Comparison of ENCODE assay signal across 21 cellular contexts in genomic region chr20:56445130-56445529, GRCh38. TPM values are rescaled to one million over a fixed set of nuclear protein-coding genes. Genes with fewer than 3 reads are reported as not detected.
DNase-seq lines count a peak whose midpoint lies in the region; ATAC-seq, FAIRE-seq and TF ChIP-seq lines count a peak whose summit lies in the region.
"Had no signal": no experiment of that assay in that cellular context is flagged by ENCODE, and none has a peak within 500 bp of the region (broad histone marks: within the 10 kb centered on the region; RNA-seq: fewer than 3 reads in every experiment).

No MANE protein-coding gene starts in this region.

- no peak overlapping the region for H3K27ac ChIP-seq in K562 (ENCODE audit: extremely low read depth, low read depth, low read length)
- no peak overlapping the region for H3K27ac ChIP-seq in neural progenitor cell
- H3K27ac ChIP-seq in prostate gland: no peak overlapping the region
- H3K27ac ChIP-seq: GM23248, HL-60 had no signal

- no peak for FAIRE-seq in K562 (lab: Jason Lieb, UNC)
- FAIRE-seq: A204.1 had no signal

- H3K36me3 Mint-ChIP-seq in HFFc6 (ENCODE audit: low read depth) (no peaks in the 10 kb centered on the region), neural progenitor cell (no peaks in the 10 kb centered on the region)

- DNase-seq in activated CD8-positive, alpha-beta memory T cell treated with anti-CD3 and anti-CD28 coated beads, Interleukin-2, amount 50 U/mL, for 48 hours: peak; percentile 39
- no peak for DNase-seq in activated CD8-positive, alpha-beta memory T cell treated with anti-CD3 and anti-CD28 coated beads, Interleukin-2, amount 50 U/mL, for 4 hours
- DNase-seq in HFFc6 (no peak), K562 (ENCODE audit: extremely low read depth in 1 of 4, low spot score in 3 of 4) (no peak), neural progenitor cell (ENCODE audit: low spot score) (no peak), prostate gland (ENCODE audit: low spot score) (no peak), COR-L47 (lab: John Stamatoyannopoulos, UW) (no peak)
- DNase-seq: BE2C; CD4-positive, CD25-positive, alpha-beta regulatory T cell; GF-D8; GM23248; KBM-7; NCI-H1105 treated with DMSO at 0.1 percent for 48 hours; NCI-H1694; NCI-H2081 treated with DMSO at 0.1 percent for 48 hours; NCI-H446 treated with DMSO at 0.1 percent for 48 hours; NK-92 treated with Interleukin-12 subunit alpha and Interleukin-12 subunit beta, amount 100 ng/mL, for 24 hours; SHP77 treated with DMSO at 0.1 percent for 48 hours had no signal

- 94% methylated on average over 3 of the region's 3 CpGs for whole genome bisulfite sequencing in K562 (ENCODE audit: insufficient coverage, low coverage, missing lambda C conversion rate)
- 90% methylated on average over 3 of the region's 3 CpGs for WGBS in prostate gland

- H3K4me1 ChIP-seq in K562 (replicated peaks in 1 of 2; ENCODE audit: control insufficient read depth in 2 of 2, insufficient read depth in 2 of 2, low read length in 2 of 2) (peaks cover 9 to 19% of the 10 kb centered on the region in 2 experiments; a peak in 4 of 5 replicates), neural progenitor cell (no peaks in the 10 kb centered on the region), prostate gland (replicated peaks) (no peaks in the 10 kb centered on the region)
- H3K4me1 ChIP-seq: BE2C, HAP-1 had no signal

- H3K9me3 ChIP-seq in K562 (replicated peaks; ENCODE audit: control insufficient read depth, insufficient read depth, low read depth, low read length): no peaks in the 10 kb centered on the region
- no peaks in the 10 kb centered on the region for H3K9me3 ChIP-seq in neural progenitor cell (ENCODE audit: low read depth)
- H3K9me3 ChIP-seq in prostate gland: no peaks in the 10 kb centered on the region
- H3K9me3 ChIP-seq: BE2C, HAP-1 had no signal

- intact Hi-C loops in K562 (cut with micrococcal nuclease) (no loop called here), prostate gland (cut with DNase I) (no loop called here)

- H3K4me3 Mint-ChIP-seq in HFFc6 (no peak overlapping the region), neural progenitor cell (no peak overlapping the region)

- H3K9me3 Mint-ChIP-seq in HFFc6: no peaks in the 10 kb centered on the region
- no peaks in the 10 kb centered on the region for H3K9me3 Mint-ChIP-seq in neural progenitor cell

- peaks cover 37% of the 10 kb centered on the region for H3K4me1 Mint-ChIP-seq in HFFc6 (ENCODE audit: low read depth)
- H3K4me1 Mint-ChIP-seq in neural progenitor cell: peaks cover 6% of the 10 kb centered on the region

- BruUV-seq in K562 (replicated peaks; lab: Mats Ljungman, UMichigan): no TSS peak

- in situ Hi-C loops in K562 (cut with MboI): no loop called here

- TF ChIP-seq EP300 in K562 (IDR thresholded peaks at IDR 0.05; ENCODE audit: low read length): no peak

- no peak for TF ChIP-seq CTCF in HFFc6 (IDR thresholded peaks at IDR 0.05)
- no peak for TF ChIP-seq CTCF in K562 (IDR thresholded peaks at IDR 0.05 in 2 of 3, conservative IDR thresholded peaks at IDR 0.05 in 1 of 3; ENCODE audit: insufficient read depth in 2 of 3, low read depth in 1 of 3, low read length in 3 of 3)
- no peak for TF ChIP-seq CTCF in neural progenitor cell (IDR thresholded peaks at IDR 0.05)
- no peak for TF ChIP-seq CTCF in prostate gland (IDR thresholded peaks at IDR 0.05)

- CTCF ChIA-PET in K562 (lab: Yijun Ruan, JAX; ENCODE audit: low intra/inter-chr PET ratio): no interaction called here

- no peak overlapping the region for H3K4me2 ChIP-seq in K562 (ENCODE audit: insufficient read depth, low read length)
- no peak overlapping the region for H3K4me2 ChIP-seq in neural progenitor cell

- H3K27me3 ChIP-seq in K562 (ENCODE audit: control insufficient read depth in 2 of 2, insufficient read depth in 2 of 2, low read length in 2 of 2) (no peaks in the 10 kb centered on the region), neural progenitor cell (no peaks in the 10 kb centered on the region), prostate gland (replicated peaks; ENCODE audit: insufficient read depth) (peaks cover 4% of the 10 kb centered on the region)
- H3K27me3 ChIP-seq: BE2C had no signal

- H3K27ac Mint-ChIP-seq in HFFc6 (peak overlapping the region; percentile 3; the same call in 1 of the 2 replicates), neural progenitor cell (peak overlapping the region; percentile 42)

- H4K20me1 ChIP-seq in K562 (replicated peaks; ENCODE audit: control insufficient read depth, insufficient read depth, low read length) (no peaks in the 10 kb centered on the region), neural progenitor cell (ENCODE audit: low read depth) (no peaks in the 10 kb centered on the region)

- no peaks in the 10 kb centered on the region for H3F3A ChIP-seq in neural progenitor cell (ENCODE audit: low read depth)

- TF ChIP-seq POLR2A in K562 (conservative IDR thresholded peaks at IDR 0.05): peak; percentile 51; the same call in 1 of the 2 replicates
- TF ChIP-seq POLR2A in prostate gland (IDR thresholded peaks at IDR 0.05): no peak

- H3K79me2 ChIP-seq in K562 (ENCODE audit: control insufficient read depth, insufficient read depth, low read length) (peaks cover 19% of the 10 kb centered on the region; the same call in 2 of the 3 replicates), neural progenitor cell (ENCODE audit: low read depth) (no peaks in the 10 kb centered on the region)

- H3K9me1 ChIP-seq in K562 (ENCODE audit: control insufficient read depth, insufficient read depth, low read length): peaks cover 2% of the 10 kb centered on the region

- TF ChIP-seq RAD21 in K562 (CRISPR knock-in tag; conservative IDR thresholded peaks at IDR 0.05 in 1 of 2, IDR thresholded peaks at IDR 0.05 in 1 of 2): no peak

- H3K9ac ChIP-seq in K562 (ENCODE audit: insufficient read depth in 1 of 2, low read depth in 2 of 2, low read length in 2 of 2) (no peak overlapping the region), neural progenitor cell (no peak overlapping the region)
- H3K9ac ChIP-seq: GM23248 had no signal

- H3K27me3 Mint-ChIP-seq in HFFc6 (ENCODE audit: insufficient read depth) (peaks cover under 1% of the 10 kb centered on the region; the same call in 1 of the 2 replicates), neural progenitor cell (ENCODE audit: insufficient read depth, low read depth) (no peaks in the 10 kb centered on the region)

- H2AFZ ChIP-seq in K562 (ENCODE audit: low read depth, low read length) (no peak overlapping the region), neural progenitor cell (replicated peaks) (no peak overlapping the region)
- H2AFZ ChIP-seq: GM23248 had no signal

- ATAC-seq in K562: no peak

- H3K4me3 ChIP-seq in K562 (no peak overlapping the region), neural progenitor cell (no peak overlapping the region), prostate gland (no peak overlapping the region)
- H3K4me3 ChIP-seq: GM23248, HAP-1 had no signal

- POLR2A ChIA-PET in K562 (lab: Yijun Ruan, JAX): interaction anchor here (0.6 to 3.7 kb wide), 4 partner anchors 8 to 31 kb away, joined by 3 to 15 read pairs (median 4); no protein-coding TSS in a partner anchor

- H3K36me3 ChIP-seq in K562 (ENCODE audit: control insufficient read depth, insufficient read depth, low read length) (peaks cover 69% of the 10 kb centered on the region), neural progenitor cell (no peaks in the 10 kb centered on the region), prostate gland (no peaks in the 10 kb centered on the region)
- H3K36me3 ChIP-seq: BE2C, HAP-1 had no signal

RNA-seq across cellular contexts. Expression of gene RTF2, which starts 23.3 kb away (rescaled TPM):
- 100 to 1,000 TPM; 148 to 158 (median 153) TPM for total RNA-seq in HFFc6 (2021; fragmentation: NEBNext Ultra II Directional; extraction: Animal tissue kit (Norgen Biotek cat#: 25700))
- total RNA-seq in K562 (2011; cell fraction: chromatin; rRNA removed; ENCODE audit: low replicate concordance): 29.7 and 29.9 TPM in 2 replicates
- total RNA-seq in K562 (2011; cell fraction: nucleolus; rRNA removed): 20.7 and 24.2 TPM in 2 replicates
- total RNA-seq in K562 (2011; cell fraction: nucleoplasm; rRNA removed): 33.1 and 37.2 TPM in 2 replicates
- 67.0 and 69.1 TPM in 2 replicates for total RNA-seq in K562 (2014; rRNA removed)
- total RNA-seq in K562 (2014; rRNA removed; fragmentation: Illumina TruSeq; extraction: Trizol): 62.1 and 69.8 TPM in 2 replicates
- 67.9 and 70.4 TPM in 2 replicates for total RNA-seq in K562 (2015; rRNA removed; fragmentation: Illumina TruSeq; extraction: Trizol)
- total RNA-seq in K562 (2021): 83.5 and 84.9 TPM in 2 replicates
- 82.3 and 87.4 TPM in 2 replicates for polyA plus RNA-seq in K562 (2011; rRNA removed)
- polyA plus RNA-seq in K562 (2011; cell fraction: cytosol; rRNA removed): 68.8 and 69.8 TPM in 2 replicates
- polyA plus RNA-seq in K562 (2011; cell fraction: nucleus; rRNA removed): 48.5 and 53.8 TPM in 2 replicates
- polyA plus RNA-seq in K562 (2012): 65.1 and 70.9 TPM in 2 replicates
- 85.1 and 90.7 TPM in 2 replicates for polyA plus RNA-seq in K562 (2014; fragmentation: Illumina TruSeq; extraction: Trizol)
- polyA plus RNA-seq in K562 (2014; fragmentation: Nextera tagmentation; extraction: Ambion mirVana): 100 to 1,000 TPM; 114 to 177 TPM
- 80.1 and 85.0 TPM in 2 replicates for polyA plus RNA-seq in K562 (2014; rRNA removed)
- 46.4 and 55.6 TPM in 2 replicates for polyA minus RNA-seq in K562 (2011; rRNA and poly(A)+ RNA removed)
- 29.6 and 30.2 TPM in 2 replicates for polyA minus RNA-seq in K562 (2011; cell fraction: cytosol; rRNA and poly(A)+ RNA removed)
- 10.8 and 20.4 TPM in 2 replicates for polyA minus RNA-seq in K562 (2011; cell fraction: nucleus; rRNA and poly(A)+ RNA removed)
- total RNA-seq in neural progenitor cell (ENCODE audit: low replicate concordance): 42.4 and 44.2 TPM in 2 replicates
- total RNA-seq in prostate gland: 10 to 100 TPM; 71.3 to 81.7 TPM

RNA-seq across cellular contexts. Expression of gene CASS4, which starts 33.1 kb away (rescaled TPM):
- under 1 TPM; 0.38 to 0.70 (median 0.56) TPM for total RNA-seq in HFFc6 (2021; fragmentation: NEBNext Ultra II Directional; extraction: Animal tissue kit (Norgen Biotek cat#: 25700))
- total RNA-seq in K562 (2011; cell fraction: chromatin; rRNA removed; ENCODE audit: low replicate concordance): 63.3 and 67.4 TPM in 2 replicates
- 45.1 and 50.9 TPM in 2 replicates for total RNA-seq in K562 (2011; cell fraction: nucleolus; rRNA removed)
- 43.0 and 48.2 TPM in 2 replicates for total RNA-seq in K562 (2011; cell fraction: nucleoplasm; rRNA removed)
- 26.7 and 27.1 TPM in 2 replicates for total RNA-seq in K562 (2014; rRNA removed)
- total RNA-seq in K562 (2014; rRNA removed; fragmentation: Illumina TruSeq; extraction: Trizol): 23.4 and 29.3 TPM in 2 replicates
- total RNA-seq in K562 (2015; rRNA removed; fragmentation: Illumina TruSeq; extraction: Trizol): 25.3 and 25.6 TPM in 2 replicates
- 27.8 and 36.8 TPM in 2 replicates for total RNA-seq in K562 (2021)
- 53.2 and 53.8 TPM in 2 replicates for polyA plus RNA-seq in K562 (2011; rRNA removed)
- polyA plus RNA-seq in K562 (2011; cell fraction: cytosol; rRNA removed): 52.4 and 52.9 TPM in 2 replicates
- 28.9 and 33.6 TPM in 2 replicates for polyA plus RNA-seq in K562 (2011; cell fraction: nucleus; rRNA removed)
- polyA plus RNA-seq in K562 (2012): 18.6 and 19.4 TPM in 2 replicates
- polyA plus RNA-seq in K562 (2014; fragmentation: Illumina TruSeq; extraction: Trizol): 35.3 and 41.6 TPM in 2 replicates
- polyA plus RNA-seq in K562 (2014; fragmentation: Nextera tagmentation; extraction: Ambion mirVana): 1 to 10 TPM; 8.1 to 8.8 TPM
- 21.7 and 30.0 TPM in 2 replicates for polyA plus RNA-seq in K562 (2014; rRNA removed)
- 56.7 and 57.5 TPM in 2 replicates for polyA minus RNA-seq in K562 (2011; rRNA and poly(A)+ RNA removed)
- polyA minus RNA-seq in K562 (2011; cell fraction: cytosol; rRNA and poly(A)+ RNA removed): 39.3 and 40.1 TPM in 2 replicates
- polyA minus RNA-seq in K562 (2011; cell fraction: nucleus; rRNA and poly(A)+ RNA removed): 26.0 and 37.0 TPM in 2 replicates
- 0.09 TPM in 1 of 2 replicates, not detected in the other for total RNA-seq in neural progenitor cell (ENCODE audit: low replicate concordance)
- total RNA-seq in prostate gland: 1 to 10 TPM in 1 of 2 donors, under 1 TPM in 1; 0.59 to 1.2 TPM

RNA-seq across cellular contexts. Expression of gene CSTF1, which starts 52.7 kb away (rescaled TPM):
- 10 to 100 TPM; 32.1 to 40.5 (median 34.6) TPM for total RNA-seq in HFFc6 (2021; fragmentation: NEBNext Ultra II Directional; extraction: Animal tissue kit (Norgen Biotek cat#: 25700))
- total RNA-seq in K562 (2011; cell fraction: chromatin; rRNA removed; ENCODE audit: low replicate concordance): 81.3 and 104 TPM in 2 replicates
- total RNA-seq in K562 (2011; cell fraction: nucleolus; rRNA removed): 51.9 and 54.7 TPM in 2 replicates
- 67.5 and 68.8 TPM in 2 replicates for total RNA-seq in K562 (2011; cell fraction: nucleoplasm; rRNA removed)
- total RNA-seq in K562 (2014; rRNA removed): 30.8 and 36.3 TPM in 2 replicates
- total RNA-seq in K562 (2014; rRNA removed; fragmentation: Illumina TruSeq; extraction: Trizol): 53.4 and 55.2 TPM in 2 replicates
- 43.7 and 45.6 TPM in 2 replicates for total RNA-seq in K562 (2015; rRNA removed; fragmentation: Illumina TruSeq; extraction: Trizol)
- total RNA-seq in K562 (2021): 44.4 and 48.9 TPM in 2 replicates
- polyA plus RNA-seq in K562 (2011; rRNA removed): 76.6 and 92.5 TPM in 2 replicates
- polyA plus RNA-seq in K562 (2011; cell fraction: cytosol; rRNA removed): 77.7 and 92.2 TPM in 2 replicates
- polyA plus RNA-seq in K562 (2011; cell fraction: nucleus; rRNA removed): 81.7 and 87.2 TPM in 2 replicates
- polyA plus RNA-seq in K562 (2012): 31.3 and 43.1 TPM in 2 replicates
- 48.1 and 56.6 TPM in 2 replicates for polyA plus RNA-seq in K562 (2014; fragmentation: Illumina TruSeq; extraction: Trizol)
- 100 to 1,000 TPM in 1 of 2 experiments, 10 to 100 TPM in 1; 74.1 to 110 TPM for polyA plus RNA-seq in K562 (2014; fragmentation: Nextera tagmentation; extraction: Ambion mirVana)
- 33.5 and 40.7 TPM in 2 replicates for polyA plus RNA-seq in K562 (2014; rRNA removed)
- 157 and 159 TPM in 2 replicates for polyA minus RNA-seq in K562 (2011; rRNA and poly(A)+ RNA removed)
- polyA minus RNA-seq in K562 (2011; cell fraction: cytosol; rRNA and poly(A)+ RNA removed): 48.8 and 68.1 TPM in 2 replicates
- polyA minus RNA-seq in K562 (2011; cell fraction: nucleus; rRNA and poly(A)+ RNA removed): 30.7 and 57.5 TPM in 2 replicates
- total RNA-seq in neural progenitor cell (ENCODE audit: low replicate concordance): 72.7 and 87.2 TPM in 2 replicates
- 10 to 100 TPM; 35.1 to 40.2 TPM for total RNA-seq in prostate gland

RNA-seq across cellular contexts. Expression of gene AURKA, which starts 53.1 kb away (rescaled TPM):
- total RNA-seq in HFFc6 (2021; fragmentation: NEBNext Ultra II Directional; extraction: Animal tissue kit (Norgen Biotek cat#: 25700)): 10 to 100 TPM; 37.2 to 82.0 (median 77.1) TPM
- total RNA-seq in K562 (2011; cell fraction: chromatin; rRNA removed; ENCODE audit: low replicate concordance): 35.2 and 46.4 TPM in 2 replicates
- total RNA-seq in K562 (2011; cell fraction: nucleolus; rRNA removed): 29.4 and 33.6 TPM in 2 replicates
- 34.9 and 36.8 TPM in 2 replicates for total RNA-seq in K562 (2011; cell fraction: nucleoplasm; rRNA removed)
- total RNA-seq in K562 (2014; rRNA removed): 72.7 and 78.4 TPM in 2 replicates
- total RNA-seq in K562 (2014; rRNA removed; fragmentation: Illumina TruSeq; extraction: Trizol): 113 and 126 TPM in 2 replicates
- total RNA-seq in K562 (2015; rRNA removed; fragmentation: Illumina TruSeq; extraction: Trizol): 102 and 105 TPM in 2 replicates
- 97.4 and 101 TPM in 2 replicates for total RNA-seq in K562 (2021)
- polyA plus RNA-seq in K562 (2011; rRNA removed): 112 and 148 TPM in 2 replicates
- 82.8 and 98.1 TPM in 2 replicates for polyA plus RNA-seq in K562 (2011; cell fraction: cytosol; rRNA removed)
- polyA plus RNA-seq in K562 (2011; cell fraction: nucleus; rRNA removed): 52.9 and 65.0 TPM in 2 replicates
- 70.5 and 75.3 TPM in 2 replicates for polyA plus RNA-seq in K562 (2012)
- 128 and 162 TPM in 2 replicates for polyA plus RNA-seq in K562 (2014; fragmentation: Illumina TruSeq; extraction: Trizol)
- polyA plus RNA-seq in K562 (2014; fragmentation: Nextera tagmentation; extraction: Ambion mirVana): 100 to 1,000 TPM; 130 to 153 TPM
- polyA plus RNA-seq in K562 (2014; rRNA removed): 105 and 106 TPM in 2 replicates
- polyA minus RNA-seq in K562 (2011; rRNA and poly(A)+ RNA removed): 99.4 and 104 TPM in 2 replicates
- 43.0 and 57.1 TPM in 2 replicates for polyA minus RNA-seq in K562 (2011; cell fraction: cytosol; rRNA and poly(A)+ RNA removed)
- 16.3 and 31.1 TPM in 2 replicates for polyA minus RNA-seq in K562 (2011; cell fraction: nucleus; rRNA and poly(A)+ RNA removed)
- 144 and 186 TPM in 2 replicates for total RNA-seq in neural progenitor cell (ENCODE audit: low replicate concordance)
- total RNA-seq in prostate gland: 1 to 10 TPM; 2.6 to 9.9 TPM

Comparison
In these comparisons a context has a peak if more than half of its experiments do, and no peak if none do; other contexts are left out.
1. RNA of gene CASS4, which starts 33.1 kb away (total RNA-seq): 23.4 to 67.4 TPM in K562; 0.59 to 1.2 TPM in prostate gland, 0.38 to 0.70 TPM in HFFc6 and 0.09 TPM in neural progenitor cell; every median in the first group is over 10 times any median in the second.